In the genomic region with DNA sequence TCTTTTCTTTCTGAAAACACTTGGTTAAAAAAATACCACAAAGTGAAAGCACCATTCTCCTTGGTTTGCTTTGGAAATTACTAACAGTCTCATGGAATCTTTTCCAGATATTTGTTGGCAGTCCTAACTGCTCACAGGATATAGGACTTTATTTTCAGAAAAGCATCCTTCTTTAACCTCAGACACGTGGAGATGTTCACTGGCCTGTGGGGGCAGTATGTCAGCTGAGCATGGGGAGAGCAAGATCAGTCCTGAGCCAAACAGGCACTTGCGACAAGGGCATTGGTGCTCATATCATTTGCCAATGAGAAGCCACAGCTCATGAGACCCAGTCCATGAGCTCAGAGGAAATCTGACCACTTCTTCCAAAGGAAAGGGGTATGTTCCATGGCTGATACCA, we compare ENCODE assay signal across 14 cellular contexts.
DNase-seq lines count a peak whose midpoint lies in the region; ATAC-seq and TF ChIP-seq lines count a peak whose summit lies in the region.
"Had no signal": no experiment of that assay in that cellular context is flagged by ENCODE, and none has a peak within 500 bp of the region (broad histone marks: within the 10 kb centered on the region; RNA-seq: fewer than 3 reads in every experiment).

No MANE protein-coding gene starts in this region.

- H4K20me1 ChIP-seq in GM23338 (replicated peaks; ENCODE audit: insufficient read depth): no peaks in the 10 kb centered on the region
- no peaks in the 10 kb centered on the region for H4K20me1 ChIP-seq in SK-N-SH (ENCODE audit: insufficient read depth)

- 91% methylated on average over 2 of the region's 2 CpGs for WGBS in SK-N-SH (ENCODE audit: low lambda C conversion rate)

- H3K4me3 Mint-ChIP-seq in GM23338: no peak overlapping the region
- no peak overlapping the region for H3K4me3 Mint-ChIP-seq in activated CD4-positive, alpha-beta memory T cell treated with anti-CD3 and anti-CD28 coated beads for 36 hours
- H3K4me3 Mint-ChIP-seq: activated naive CD4-positive, alpha-beta T cell treated with anti-CD3 and anti-CD28 coated beads for 36 hours; natural killer cell; T-helper 2 cell treated with Interferon-gamma antibody and Interleukin-4, amounts not matched to agents 5 μg/mL and 100 μg/mL, for 36 hours had no signal

- intact Hi-C loops in activated CD4-positive, alpha-beta memory T cell treated with anti-CD3 and anti-CD28 coated beads for 36 hours (cut with micrococcal nuclease): no loop called here

- TF ChIP-seq CTCF in AG09309 (IDR thresholded peaks at IDR 0.05; ENCODE audit: control insufficient read depth, insufficient read depth, low read depth, low read length, missing control alignments) (peak; percentile 5), GM23338 (conservative IDR thresholded peaks at IDR 0.05; ENCODE audit: low read depth in 2 of 2) (peak; percentile 44 to 61), SK-N-SH (IDR thresholded peaks at IDR 0.05) (peak; percentile 23), fibroblast of the aortic adventitia (IDR thresholded peaks at IDR 0.05; ENCODE audit: insufficient read depth, low read length) (no peak)

- DNase-seq in AG09309 (ENCODE audit: low read depth) (no peak), GM23338 (ENCODE audit: low spot score) (peak; percentile 56), SK-N-SH (no peak), fibroblast of the aortic adventitia (ENCODE audit: low read depth) (peak; percentile 40), KBM-7 (no peak), putamen (ENCODE audit: low spot score) (no peak)
- no peak for DNase-seq in activated CD4-positive, alpha-beta memory T cell treated with anti-CD3 and anti-CD28 coated beads for 36 hours
- DNase-seq: activated CD4-positive, alpha-beta T cell treated with anti-CD3 and anti-CD28 coated beads for 48 hours; activated naive CD4-positive, alpha-beta T cell treated with anti-CD3 and anti-CD28 coated beads for 36 hours; effector CD4-positive, alpha-beta T cell; natural killer cell; NCI-H2081 treated with DMSO at 0.1 percent for 48 hours had no signal

- TF ChIP-seq RAD21 in SK-N-SH (IDR thresholded peaks at IDR 0.05; ENCODE audit: low read length): no peak

- H3K4me1 ChIP-seq in GM23338 (ENCODE audit: insufficient read depth) (peaks cover 8% of the 10 kb centered on the region; the same call in 1 of the 2 replicates), SK-N-SH (ENCODE audit: control insufficient read depth in 1 of 2, insufficient read depth in 2 of 2, low read depth in 1 of 2, low read length in 1 of 2) (peaks cover 0 to 5% of the 10 kb centered on the region in 2 experiments; a peak in 1 of 4 replicates)

- H3K9ac ChIP-seq in SK-N-SH: no peak overlapping the region

- H3K4me2 ChIP-seq in GM23338 (no peak overlapping the region), SK-N-SH (no peak overlapping the region)

- H3K9me3 Mint-ChIP-seq in GM23338: no peaks in the 10 kb centered on the region
- no peaks in the 10 kb centered on the region for H3K9me3 Mint-ChIP-seq in activated CD4-positive, alpha-beta memory T cell treated with anti-CD3 and anti-CD28 coated beads for 36 hours
- H3K9me3 Mint-ChIP-seq: activated naive CD4-positive, alpha-beta T cell treated with anti-CD3 and anti-CD28 coated beads for 36 hours; natural killer cell; T-helper 2 cell treated with Interferon-gamma antibody and Interleukin-4, amounts not matched to agents 5 μg/mL and 100 μg/mL, for 36 hours had no signal

- in situ Hi-C loops in KBM-7 (cut with MboI; ENCODE audit: low pct_unique_long_range_greater_than_20kb, low sequenced_read_pairs): no loop called here

- no peaks in the 10 kb centered on the region for H3K36me3 Mint-ChIP-seq in GM23338 (ENCODE audit: low read depth)
- peaks cover 17% of the 10 kb centered on the region for H3K36me3 Mint-ChIP-seq in activated CD4-positive, alpha-beta memory T cell treated with anti-CD3 and anti-CD28 coated beads for 36 hours
- H3K36me3 Mint-ChIP-seq: natural killer cell had no signal

- peaks cover 8% of the 10 kb centered on the region; the same call in 2 of the 3 replicates for H3K4me1 Mint-ChIP-seq in GM23338
- peaks cover 4% of the 10 kb centered on the region for H3K4me1 Mint-ChIP-seq in activated CD4-positive, alpha-beta memory T cell treated with anti-CD3 and anti-CD28 coated beads for 36 hours (ENCODE audit: low read depth)
- H3K4me1 Mint-ChIP-seq: natural killer cell had no signal

- no peaks in the 10 kb centered on the region for H3K27me3 Mint-ChIP-seq in GM23338 (ENCODE audit: insufficient read depth, low read depth, poor library complexity)
- no peaks in the 10 kb centered on the region for H3K27me3 Mint-ChIP-seq in activated CD4-positive, alpha-beta memory T cell treated with anti-CD3 and anti-CD28 coated beads for 36 hours

- H2AFZ ChIP-seq in GM23338 (no peak overlapping the region), SK-N-SH (ENCODE audit: low read depth) (no peak overlapping the region)

- H3K36me3 ChIP-seq in GM23338 (ENCODE audit: insufficient read depth): no peaks in the 10 kb centered on the region
- H3K36me3 ChIP-seq in SK-N-SH (replicated peaks in 1 of 2; ENCODE audit: control insufficient read depth in 1 of 2, insufficient read depth in 2 of 2, low read length in 1 of 2): peaks cover 10 to 27% of the 10 kb centered on the region in 2 experiments

- CTCF ChIA-PET in SK-N-SH (lab: Yijun Ruan, JAX): interaction anchor here (1.7 kb wide), 1 partner anchor 388 kb away, joined by 4 read pairs; no protein-coding TSS in a partner anchor
- CTCF ChIA-PET in activated CD4-positive, alpha-beta memory T cell treated with anti-CD3 and anti-CD28 coated beads for 36 hours (lab: Charles Lee): interaction anchor here (0.6 kb wide), 1 partner anchor 133 kb away, joined by 3 read pairs; no protein-coding TSS in a partner anchor

- H3K27me3 ChIP-seq in GM23338 (ENCODE audit: insufficient read depth): no peaks in the 10 kb centered on the region
- no peaks in the 10 kb centered on the region for H3K27me3 ChIP-seq in SK-N-SH (ENCODE audit: insufficient read depth)

- H3K9me2 ChIP-seq in GM23338 (ENCODE audit: insufficient read depth) (no peaks in the 10 kb centered on the region), SK-N-SH (no peaks in the 10 kb centered on the region)

- H3K79me2 ChIP-seq in GM23338 (replicated peaks; ENCODE audit: insufficient read depth) (no peaks in the 10 kb centered on the region), SK-N-SH (ENCODE audit: insufficient read depth) (no peaks in the 10 kb centered on the region)

- H3K9me3 ChIP-seq in SK-N-SH: no peaks in the 10 kb centered on the region

- H3K27ac ChIP-seq in GM23338 (ENCODE audit: low read depth) (no peak overlapping the region), SK-N-SH (ENCODE audit: low read depth in 2 of 2, low read length in 1 of 2) (no peak overlapping the region)

- TF ChIP-seq EP300 in SK-N-SH (IDR thresholded peaks at IDR 0.05; ENCODE audit: borderline replicate concordance in 1 of 2, low read depth in 1 of 2, low read length in 1 of 2): no peak

- peak; percentile 96 for ATAC-seq in GM23338
- no peak for ATAC-seq in GM18873 (IDR thresholded peaks at IDR 0.05; ENCODE audit: low FRiP score, unreplicated experiment)
- ATAC-seq: natural killer cell had no signal

- 0 out of 2 replicates have a peak overlapping the region, but pooled peaks have one; percentile 44 for H3K27ac Mint-ChIP-seq in GM23338
- no peak overlapping the region for H3K27ac Mint-ChIP-seq in activated CD4-positive, alpha-beta memory T cell treated with anti-CD3 and anti-CD28 coated beads for 36 hours
- H3K27ac Mint-ChIP-seq: activated naive CD4-positive, alpha-beta T cell treated with anti-CD3 and anti-CD28 coated beads for 36 hours; natural killer cell; T-helper 2 cell treated with Interferon-gamma antibody and Interleukin-4, amounts not matched to agents 5 μg/mL and 100 μg/mL, for 36 hours had no signal

- POLR2A ChIA-PET in SK-N-SH (lab: Yijun Ruan, JAX): no interaction called here
- POLR2A ChIA-PET in activated CD4-positive, alpha-beta memory T cell treated with anti-CD3 and anti-CD28 coated beads for 36 hours (lab: Charles Lee): no interaction called here

- H3F3A ChIP-seq in GM23338 (replicated peaks; ENCODE audit: low read depth) (no peaks in the 10 kb centered on the region), SK-N-SH (replicated peaks; ENCODE audit: insufficient read depth) (no peaks in the 10 kb centered on the region)

- H3K4me3 ChIP-seq in AG09309 (ENCODE audit: control insufficient read depth, low read depth, low read length) (no peak overlapping the region), GM23338 (no peak overlapping the region), SK-N-SH (ENCODE audit: low read depth in 2 of 2, low read length in 1 of 2) (no peak overlapping the region), fibroblast of the aortic adventitia (ENCODE audit: low read depth, low read length) (no peak overlapping the region)

TF ChIP-seq in GM23338, 12 proteins besides CTCF, POLR2A, EP300 and RAD21 (continues in another document):
- TF ChIP-seq ZNF331 (CRISPR knock-in tag; IDR thresholded peaks at IDR 0.05; ENCODE audit: low read depth): no peak
- no peak for TF ChIP-seq JUNB (IDR thresholded peaks at IDR 0.05; ENCODE audit: unreplicated experiment)
- TF ChIP-seq ZNF114 (CRISPR knock-in tag; IDR thresholded peaks at IDR 0.05): no peak
- TF ChIP-seq STAT1 (IDR thresholded peaks at IDR 0.05; ENCODE audit: unreplicated experiment): no peak

TF ChIP-seq in SK-N-SH, 30 proteins besides CTCF, POLR2A, EP300 and RAD21 (continues in another document):
- no peak for TF ChIP-seq SMC3 (IDR thresholded peaks at IDR 0.05; ENCODE audit: low read depth, low read length)
- TF ChIP-seq ELF1 (IDR thresholded peaks at IDR 0.05): no peak
- TF ChIP-seq NFIC (IDR thresholded peaks at IDR 0.05; ENCODE audit: borderline replicate concordance): no peak
- no peak for TF ChIP-seq YY1 (IDR thresholded peaks at IDR 0.05; ENCODE audit: low read depth)
- no peak for TF ChIP-seq FOSL2 (IDR thresholded peaks at IDR 0.05; ENCODE audit: borderline replicate concordance, low read depth)
- no peak for TF ChIP-seq MEF2A (IDR thresholded peaks at IDR 0.05; ENCODE audit: borderline replicate concordance, low read depth)
- no peak for TF ChIP-seq GATA2 (CRISPR knock-in tag; IDR thresholded peaks at IDR 0.05)
- TF ChIP-seq, protein P1, sequence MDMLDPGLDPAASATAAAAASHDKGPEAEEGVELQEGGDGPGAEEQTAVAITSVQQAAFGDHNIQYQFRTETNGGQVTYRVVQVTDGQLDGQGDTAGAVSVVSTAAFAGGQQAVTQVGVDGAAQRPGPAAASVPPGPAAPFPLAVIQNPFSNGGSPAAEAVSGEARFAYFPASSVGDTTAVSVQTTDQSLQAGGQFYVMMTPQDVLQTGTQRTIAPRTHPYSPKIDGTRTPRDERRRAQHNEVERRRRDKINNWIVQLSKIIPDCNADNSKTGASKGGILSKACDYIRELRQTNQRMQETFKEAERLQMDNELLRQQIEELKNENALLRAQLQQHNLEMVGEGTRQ (IDR thresholded peaks at IDR 0.05; ENCODE audit: borderline replicate concordance, low read depth, low read length): no peak
- TF ChIP-seq JUND (IDR thresholded peaks at IDR 0.05): no peak
- no peak for TF ChIP-seq FOXJ3 (CRISPR knock-in tag; IDR thresholded peaks at IDR 0.05)
- no peak for TF ChIP-seq TEAD4 (IDR thresholded peaks at IDR 0.05; ENCODE audit: borderline replicate concordance, insufficient read depth)
- TF ChIP-seq POLR2AphosphoS5 (IDR thresholded peaks at IDR 0.05; ENCODE audit: low read depth, low read length): no peak
- TF ChIP-seq MXI1 (IDR thresholded peaks at IDR 0.05; ENCODE audit: low read depth, low read length): no peak

Comparison
In these comparisons a context has a peak if more than half of its experiments do, and no peak if none do; other contexts are left out.
1. DNase-seq: peak in GM23338 (single experiment) and fibroblast of the aortic adventitia (single experiment); none in AG09309 (single experiment), SK-N-SH (single experiment), KBM-7 (single experiment), putamen (single experiment) and activated CD4-positive, alpha-beta memory T cell treated with anti-CD3 and anti-CD28 coated beads for 36 hours (single experiment).